14 cellular contexts compared by ENCODE assay signal in genomic region chr17:76076100-76076764, GRCh38. TPM values are rescaled to one million over a fixed set of nuclear protein-coding genes. Genes with fewer than 3 reads are reported as not detected.
DNase-seq lines count a peak whose midpoint lies in the region; ATAC-seq and TF ChIP-seq lines count a peak whose summit lies in the region.
"Had no signal": no experiment of that assay in that cellular context is flagged by ENCODE, and none has a peak within 500 bp of the region (broad histone marks: within the 10 kb centered on the region; RNA-seq: fewer than 3 reads in every experiment).

No MANE protein-coding gene starts in this region.

- H4K20me1 ChIP-seq in osteoblast (ENCODE audit: insufficient read depth, low read length) (peaks cover 7% of the 10 kb centered on the region), GM23248 (ENCODE audit: insufficient read depth) (no peaks in the 10 kb centered on the region)

- no peak overlapping the region for H3K9ac ChIP-seq in HUES6 (ENCODE audit: low read length)
- no peak overlapping the region for H3K9ac ChIP-seq in GM23248

- H3F3A ChIP-seq in GM23248 (ENCODE audit: insufficient read depth) = no peaks in the 10 kb centered on the region

- no peaks in the 10 kb centered on the region for H3K9me2 ChIP-seq in GM23248 (ENCODE audit: insufficient read depth)

- in situ Hi-C loops in GM23248 (cut with MboI) = no loop called here

- peak; percentile 41 for DNase-seq in DMS 273 (lab: John Stamatoyannopoulos, UW; ENCODE audit: unreplicated experiment)
- no peak for DNase-seq in DMS 273 treated with DMSO at 0.1 percent for 48 hours (lab: John Stamatoyannopoulos, UW)
- DNase-seq in coronary artery (ENCODE audit: low spot score) = no peak
- DNase-seq in osteoblast (ENCODE audit: insufficient read length, low spot score, missing footprints) = peak; percentile 70
- DNase-seq in GM23248 = no peak
- DNase-seq: activated CD4-positive, alpha-beta T cell treated with anti-CD3 and anti-CD28 coated beads for 4 hours; NCI-H510A; occipital lobe; Right ventricle myocardium superior; testis had no signal

- peaks cover 17% of the 10 kb centered on the region for H3K79me2 ChIP-seq in osteoblast (ENCODE audit: insufficient read depth, low read length)
- H3K79me2 ChIP-seq in GM23248 (ENCODE audit: insufficient read depth) = peaks cover 16% of the 10 kb centered on the region

- 8% methylated on average over 38 to 46 of the region's 47 CpGs for WGBS in GM23248 (ENCODE audit: low coverage in 1 of 2, low lambda C conversion rate in 2 of 2, missing lambda C conversion rate in 2 of 2), 2 experiments

- H3K27ac ChIP-seq in HUES6 (ENCODE audit: low read depth, low read length) = no peak overlapping the region
- H3K27ac ChIP-seq in coronary artery = no peak overlapping the region
- no peak overlapping the region for H3K27ac ChIP-seq in osteoblast (ENCODE audit: low read depth, low read length)
- no peak overlapping the region for H3K27ac ChIP-seq in GM23248
- H3K27ac ChIP-seq: 22Rv1, testis had no signal

- peaks cover 51% of the 10 kb centered on the region for H3K4me1 ChIP-seq in HUES6 (ENCODE audit: control insufficient read depth, insufficient read depth, low read length)
- peaks cover 2% of the 10 kb centered on the region for H3K4me1 ChIP-seq in osteoblast (ENCODE audit: insufficient read depth, low read length)
- peaks cover 2% of the 10 kb centered on the region for H3K4me1 ChIP-seq in GM23248 (ENCODE audit: insufficient read depth)

- TF ChIP-seq CTCF in coronary artery (IDR thresholded peaks at IDR 0.05) (no peak), osteoblast (IDR thresholded peaks at IDR 0.05; ENCODE audit: extremely low read depth, low read depth, low read length) (no peak)

- H3K36me3 ChIP-seq in HUES6 (ENCODE audit: control insufficient read depth, insufficient read depth, low read length) = no peaks in the 10 kb centered on the region
- no peaks in the 10 kb centered on the region for H3K36me3 ChIP-seq in osteoblast (ENCODE audit: insufficient read depth, low read length)
- no peaks in the 10 kb centered on the region for H3K36me3 ChIP-seq in GM23248 (ENCODE audit: low read depth)

- no peak overlapping the region for H3K4me2 ChIP-seq in osteoblast (ENCODE audit: insufficient read depth, low read length)
- no peak overlapping the region for H3K4me2 ChIP-seq in GM23248 (ENCODE audit: unreplicated experiment)

- H3K9me3 ChIP-seq in HUES6 (ENCODE audit: control insufficient read depth, insufficient read depth, low read depth, low read length) = no peaks in the 10 kb centered on the region
- H3K9me3 ChIP-seq in osteoblast (ENCODE audit: low read depth, low read length) = no peaks in the 10 kb centered on the region
- no peaks in the 10 kb centered on the region for H3K9me3 ChIP-seq in GM23248 (ENCODE audit: low read depth)
- H3K9me3 ChIP-seq: testis had no signal

- ATAC-seq in GM18520 (IDR thresholded peaks at IDR 0.05; ENCODE audit: unreplicated experiment) (no peak), HG03135 (IDR thresholded peaks at IDR 0.05; ENCODE audit: unreplicated experiment) (no peak)

- H2AFZ ChIP-seq in osteoblast (ENCODE audit: low read length) = no peak overlapping the region
- H2AFZ ChIP-seq in GM23248 = no peak overlapping the region

- H3K27me3 ChIP-seq in HUES6 (ENCODE audit: control insufficient read depth, insufficient read depth, low read length) (peaks cover 73% of the 10 kb centered on the region), osteoblast (ENCODE audit: insufficient read depth, low read length) (peaks cover 66% of the 10 kb centered on the region), GM23248 (replicated peaks; ENCODE audit: insufficient read depth) (peaks cover 59% of the 10 kb centered on the region)
- H3K27me3 ChIP-seq: testis had no signal

- H3K4me3 ChIP-seq in HUES6 (ENCODE audit: low read depth, low read length) (peak overlapping the region; percentile 66), coronary artery (peak overlapping the region; percentile 41), osteoblast (ENCODE audit: insufficient read depth, low read length) (no peak overlapping the region), GM23248 (no peak overlapping the region)
- H3K4me3 ChIP-seq: testis had no signal

RNA-seq across cellular contexts. Expression of gene GALR2, which starts 1.7 kb away (rescaled TPM):
- 0.29 TPM in 1 of 2 replicates, not detected in the other for total RNA-seq in osteoblast
- not detected in 2 replicates for total RNA-seq in GM23248 (2014; rRNA removed; shearing (Covaris generic))
- 0.18 TPM in 1 of 2 replicates, not detected in the other for polyA plus RNA-seq in GM23248 (2016; fragmentation: Nextera tagmentation; extraction: Ambion mirVana)
- total RNA-seq: occipital lobe, Right ventricle myocardium superior had no signal

RNA-seq across cellular contexts. Expression of gene ZACN, which starts 2.8 kb away (rescaled TPM):
- total RNA-seq in osteoblast = not detected in 2 replicates
- 0.51 TPM in 1 of 2 replicates, not detected in the other for total RNA-seq in GM23248 (2014; rRNA removed; shearing (Covaris generic))
- polyA plus RNA-seq in GM23248 (2016; fragmentation: Nextera tagmentation; extraction: Ambion mirVana) = 0.85 and 1.9 TPM in 2 replicates
- total RNA-seq: occipital lobe, Right ventricle myocardium superior had no signal

RNA-seq across cellular contexts. Expression of gene SRP68, which starts 3.9 kb away (rescaled TPM):
- 22.7 and 25.3 TPM in 2 replicates for total RNA-seq in osteoblast
- 28.8 and 38.2 TPM in 2 replicates for total RNA-seq in GM23248 (2014; rRNA removed; shearing (Covaris generic))
- polyA plus RNA-seq in GM23248 (2016; fragmentation: Nextera tagmentation; extraction: Ambion mirVana) = 69.8 and 76.5 TPM in 2 replicates

RNA-seq across cellular contexts. Expression of gene EXOC7, which starts 27.4 kb away (rescaled TPM):
- total RNA-seq in osteoblast = 102 TPM in 2 replicates
- 88.0 and 101 TPM in 2 replicates for total RNA-seq in GM23248 (2014; rRNA removed; shearing (Covaris generic))
- polyA plus RNA-seq in GM23248 (2016; fragmentation: Nextera tagmentation; extraction: Ambion mirVana) = 98.6 and 101 TPM in 2 replicates

RNA-seq across cellular contexts. Expression of gene EVPL, which starts 49.1 kb away (rescaled TPM):
- not detected in 2 replicates for total RNA-seq in osteoblast
- not detected in 2 replicates for total RNA-seq in GM23248 (2014; rRNA removed; shearing (Covaris generic))
- polyA plus RNA-seq in GM23248 (2016; fragmentation: Nextera tagmentation; extraction: Ambion mirVana) = not detected in 2 replicates
- total RNA-seq: occipital lobe had no signal

Comparison
In these comparisons a context has a peak if more than half of its experiments do, and no peak if none do; other contexts are left out.
1. DNase-seq: peak in DMS 273 (single experiment) and osteoblast (single experiment); none in DMS 273 treated with DMSO at 0.1 percent for 48 hours (single experiment), coronary artery (single experiment) and GM23248 (single experiment).
2. H3K4me3 ChIP-seq: peak in HUES6 (single experiment) and coronary artery (single experiment); none in osteoblast (single experiment) and GM23248 (single experiment).